In genomic region chr3:158672293-158673176, GRCh38 we compare ENCODE assay signal across 9 cellular contexts. TPM values are rescaled to one million over a fixed set of nuclear protein-coding genes. Genes with fewer than 3 reads are reported as not detected.
DNase-seq lines count a peak whose midpoint lies in the region; ATAC-seq and TF ChIP-seq lines count a peak whose summit lies in the region.
"Had no signal": no experiment of that assay in that cellular context is flagged by ENCODE, and none has a peak within 500 bp of the region (broad histone marks: within the 10 kb centered on the region; RNA-seq: fewer than 3 reads in every experiment).

TSS of gene LXN (minus strand) at chr3:158672648. CDS start at chr3:158672478, 170 bp downstream.

- peak within 1 kb of the TSS; percentile 16 to 89 (median 73) for H3K27ac Mint-ChIP-seq in brain

- H3K9me3 Mint-ChIP-seq in brain, result no peaks in the 10 kb centered on the region

- H3K36me3 Mint-ChIP-seq in brain, result peaks cover 20% of the 10 kb centered on the region

- peak within 1 kb of the TSS; percentile 48 for H3K4me3 ChIP-seq in AG10803 (ENCODE audit: low read length)
- H3K4me3 ChIP-seq: SJSA1 had no signal

- TF ChIP-seq CTCF in AG10803 (conservative IDR thresholded peaks at IDR 0.05; ENCODE audit: low read length) (peak; percentile 46), brain (conservative IDR thresholded peaks at IDR 0.05) (peak; percentile 71 to 78)

- TF ChIP-seq POLR2A in GM19099 (IDR thresholded peaks at IDR 0.05; ENCODE audit: extremely low read depth, insufficient read length, low read depth), result peak; percentile 82

- no peaks in the 10 kb centered on the region for H3K27me3 Mint-ChIP-seq in brain

- H3K4me3 Mint-ChIP-seq in brain, result peak within 1 kb of the TSS; percentile 74 to 92 (median 75)

- intact Hi-C loops in sciatic nerve (cut with DNase I), result no loop called here

- peak; percentile 99 for ATAC-seq in HG03378 (IDR thresholded peaks at IDR 0.05; ENCODE audit: unreplicated experiment)
- peak; percentile 97 for ATAC-seq in sciatic nerve

- H3K4me1 Mint-ChIP-seq in brain, result peaks cover 22% of the 10 kb centered on the region

- DNase-seq in AG10803 (ENCODE audit: low read depth), result peak; percentile 47
- DNase-seq in UCSD-AML1 (lab: John Stamatoyannopoulos, UW; ENCODE audit: unreplicated experiment), result peak; percentile 89
- peak; percentile 83 for DNase-seq in iPS DF 19.7 (ENCODE audit: low read depth, low spot score)
- DNase-seq in sciatic nerve (ENCODE audit: low spot score), result peak; percentile 88
- DNase-seq in NCI-H446 treated with DMSO at 0.1 percent for 48 hours (lab: John Stamatoyannopoulos, UW), result no peak

RNA-seq across cellular contexts. Expression of gene LXN, which starts in this region (rescaled TPM):
- polyA plus RNA-seq in brain (ENCODE audit: insufficient read depth, low read depth, low replicate concordance), result 2.1 TPM
- total RNA-seq in sciatic nerve, result 24.9 TPM
- total RNA-seq: SJSA1 had no signal
